22 cellular contexts compared by ENCODE assay signal in genomic region chr11:73916435-73916834, GRCh38. TPM values are rescaled to one million over a fixed set of nuclear protein-coding genes. Genes with fewer than 3 reads are reported as not detected.
DNase-seq lines count a peak whose midpoint lies in the region; ATAC-seq, FAIRE-seq and TF ChIP-seq lines count a peak whose summit lies in the region.
"Had no signal": no experiment of that assay in that cellular context is flagged by ENCODE, and none has a peak within 500 bp of the region (broad histone marks: within the 10 kb centered on the region; RNA-seq: fewer than 3 reads in every experiment).

No MANE protein-coding gene starts in this region.

- H3K9me3 ChIP-seq in A549, result no peaks in the 10 kb centered on the region
- H3K9me3 ChIP-seq in CD8-positive, alpha-beta T cell (ENCODE audit: low read length), result no peaks in the 10 kb centered on the region
- H3K9me3 ChIP-seq: left lung, SJSA1, thoracic aorta had no signal

- DNase-seq in A549 (ENCODE audit: low read depth in 1 of 2, low spot score in 1 of 2) (no peak), HFFc6 (peak; percentile 1), bronchial epithelial cell (ENCODE audit: low read depth) (peak; percentile 51), left colon (no peak), NCI-H2171 treated with DMSO at 0.1 percent for 48 hours (lab: John Stamatoyannopoulos, UW) (no peak)
- no peak for DNase-seq in effector CD4-positive, alpha-beta T cell
- no peak for DNase-seq in CD8-positive, alpha-beta T cell
- no peak for DNase-seq in activated naive CD4-positive, alpha-beta T cell treated with anti-CD3 and anti-CD28 coated beads, Interleukin-2, amount 10 ng/mL, durations not matched to agents 7 days and 5 days
- DNase-seq: activated CD4-positive, CD25-positive, alpha-beta regulatory T cell; activated CD8-positive, alpha-beta T cell treated with anti-CD3 and anti-CD28 coated beads, Interleukin-2, amount 10 ng/mL, durations not matched to agents 7 days and 5 days; activated naive CD4-positive, alpha-beta T cell treated with anti-CD3 and anti-CD28 coated beads, Interleukin-2, amount 50 U/mL, for 16 hours; activated T-cell treated with anti-CD3 and anti-CD28 coated beads, Interleukin-2, amount 50 U/mL, for 48 hours; brain microvascular endothelial cell; CD4-positive, alpha-beta memory T cell; DND-41; left lung; NCI-H1417 treated with DMSO at 0.1 percent for 48 hours; NCI-H69; right cardiac atrium had no signal

- intact Hi-C loops in left colon (cut with DNase I, micrococcal nuclease), result no loop called here
- intact Hi-C loops in CD8-positive, alpha-beta T cell (cut with DNase I, micrococcal nuclease), result no loop called here

- H3K27ac Mint-ChIP-seq in HFFc6, result no peak overlapping the region
- H3K27ac Mint-ChIP-seq in CD8-positive, alpha-beta T cell, result no peak overlapping the region
- no peak overlapping the region for H3K27ac Mint-ChIP-seq in activated naive CD4-positive, alpha-beta T cell treated with anti-CD3 and anti-CD28 coated beads, Interleukin-2, amount 10 ng/mL, durations not matched to agents 7 days and 5 days
- H3K27ac Mint-ChIP-seq: activated CD8-positive, alpha-beta T cell treated with anti-CD3 and anti-CD28 coated beads, Interleukin-2, amount 10 ng/mL, durations not matched to agents 7 days and 5 days had no signal

- no peak for TF ChIP-seq POLR2A in A549 (IDR thresholded peaks at IDR 0.05; ENCODE audit: low read length)

- no peaks in the 10 kb centered on the region for H3K27me3 ChIP-seq in bronchial epithelial cell (ENCODE audit: control insufficient read depth, insufficient read depth, low read length)
- no peaks in the 10 kb centered on the region for H3K27me3 ChIP-seq in CD8-positive, alpha-beta T cell (ENCODE audit: insufficient read depth, low read length)
- H3K27me3 ChIP-seq: brain microvascular endothelial cell, left lung, SJSA1 had no signal

- H3K4me3 ChIP-seq in A549 (no peak overlapping the region), bronchial epithelial cell (ENCODE audit: low read depth, low read length) (no peak overlapping the region)
- H3K4me3 ChIP-seq in CD8-positive, alpha-beta T cell (ENCODE audit: low read depth, low read length), result no peak overlapping the region
- H3K4me3 ChIP-seq: left lung, SJSA1, thoracic aorta had no signal

- no peaks in the 10 kb centered on the region for H3K4me1 ChIP-seq in A549
- H3K4me1 ChIP-seq in CD8-positive, alpha-beta T cell (ENCODE audit: insufficient read depth, low read length), result no peaks in the 10 kb centered on the region
- H3K4me1 ChIP-seq: SJSA1 had no signal

- peaks cover 5% of the 10 kb centered on the region; the same call in 1 of the 2 replicates for H3K4me1 Mint-ChIP-seq in HFFc6 (ENCODE audit: low read depth)
- H3K4me1 Mint-ChIP-seq in CD8-positive, alpha-beta T cell (ENCODE audit: low read depth), result no peaks in the 10 kb centered on the region
- no peaks in the 10 kb centered on the region for H3K4me1 Mint-ChIP-seq in activated naive CD4-positive, alpha-beta T cell treated with anti-CD3 and anti-CD28 coated beads, Interleukin-2, amount 10 ng/mL, durations not matched to agents 7 days and 5 days

- TF ChIP-seq EP300 in A549 (IDR thresholded peaks at IDR 0.05), result no peak

- no peak overlapping the region for H3K27ac ChIP-seq in A549
- no peak overlapping the region for H3K27ac ChIP-seq in CD8-positive, alpha-beta T cell (ENCODE audit: low read depth, low read length)
- H3K27ac ChIP-seq: brain microvascular endothelial cell, SJSA1, thoracic aorta had no signal

- ATAC-seq in A549 (no peak), left colon (peak; percentile 70)
- no peak for ATAC-seq in CD8-positive, alpha-beta T cell
- ATAC-seq: activated CD8-positive, alpha-beta T cell treated with anti-CD3 and anti-CD28 coated beads, Interleukin-2, amount 10 ng/mL, durations not matched to agents 7 days and 5 days; left lung; right cardiac atrium had no signal

- no peak for FAIRE-seq in A549 (lab: Jason Lieb, UNC)
- FAIRE-seq in bronchial epithelial cell (lab: Jason Lieb, UNC), result no peak

- H3K27me3 Mint-ChIP-seq in HFFc6 (ENCODE audit: insufficient read depth), result no peaks in the 10 kb centered on the region
- no peaks in the 10 kb centered on the region for H3K27me3 Mint-ChIP-seq in CD8-positive, alpha-beta T cell (ENCODE audit: low read depth)
- no peaks in the 10 kb centered on the region for H3K27me3 Mint-ChIP-seq in activated naive CD4-positive, alpha-beta T cell treated with anti-CD3 and anti-CD28 coated beads, Interleukin-2, amount 10 ng/mL, durations not matched to agents 7 days and 5 days
- H3K27me3 Mint-ChIP-seq: CD4-positive, alpha-beta memory T cell; dendritic cell treated with granulocyte-macrophage colony-stimulating factor and Interleukin-4, amounts not matched to agents 40 ng/mL and 50 ng/mL, for 4 days had no signal

- CTCF ChIA-PET in A549 (lab: Yijun Ruan, JAX), result interaction anchor here (0.7 to 3.2 kb wide), 7 partner anchors 8 to 291 kb away, joined by 3 to 11 read pairs (median 3); no protein-coding TSS in a partner anchor
- CTCF ChIA-PET in CD8-positive, alpha-beta T cell (lab: Charles Lee), result no interaction called here
- CTCF ChIA-PET in activated naive CD4-positive, alpha-beta T cell treated with anti-CD3 and anti-CD28 coated beads, Interleukin-2, amount 10 ng/mL, durations not matched to agents 7 days and 5 days (lab: Charles Lee), result no interaction called here

- H3K36me3 Mint-ChIP-seq in HFFc6 (ENCODE audit: low read depth), result peaks cover 21% of the 10 kb centered on the region
- H3K36me3 Mint-ChIP-seq in CD8-positive, alpha-beta T cell, result peaks cover 79% of the 10 kb centered on the region
- H3K36me3 Mint-ChIP-seq in activated naive CD4-positive, alpha-beta T cell treated with anti-CD3 and anti-CD28 coated beads, Interleukin-2, amount 10 ng/mL, durations not matched to agents 7 days and 5 days, result peaks cover 34% of the 10 kb centered on the region

- no peak overlapping the region for H3K4me3 Mint-ChIP-seq in HFFc6
- H3K4me3 Mint-ChIP-seq in CD8-positive, alpha-beta T cell, result no peak overlapping the region
- no peak overlapping the region for H3K4me3 Mint-ChIP-seq in activated naive CD4-positive, alpha-beta T cell treated with anti-CD3 and anti-CD28 coated beads, Interleukin-2, amount 10 ng/mL, durations not matched to agents 7 days and 5 days
- H3K4me3 Mint-ChIP-seq: activated CD8-positive, alpha-beta T cell treated with anti-CD3 and anti-CD28 coated beads, Interleukin-2, amount 10 ng/mL, durations not matched to agents 7 days and 5 days; CD4-positive, alpha-beta memory T cell; dendritic cell treated with granulocyte-macrophage colony-stimulating factor and Interleukin-4, amounts not matched to agents 40 ng/mL and 50 ng/mL, for 4 days had no signal

- 75% methylated on average over 1 of the region's 1 CpG for WGBS in A549 (ENCODE audit: missing lambda C conversion rate)

- POLR2A ChIA-PET in A549 (lab: Yijun Ruan, JAX), result interaction anchor here (0.8 kb wide), 1 partner anchor 609 kb away, joined by 4 read pairs; no protein-coding TSS in a partner anchor
- POLR2A ChIA-PET in CD8-positive, alpha-beta T cell (lab: Charles Lee), result no interaction called here

- TF ChIP-seq RAD21 in A549 (conservative IDR thresholded peaks at IDR 0.05 in 1 of 2, IDR thresholded peaks at IDR 0.05 in 1 of 2), result no peak

- no peaks in the 10 kb centered on the region for H3K9me3 Mint-ChIP-seq in HFFc6
- no peaks in the 10 kb centered on the region for H3K9me3 Mint-ChIP-seq in CD8-positive, alpha-beta T cell
- H3K9me3 Mint-ChIP-seq in activated naive CD4-positive, alpha-beta T cell treated with anti-CD3 and anti-CD28 coated beads, Interleukin-2, amount 10 ng/mL, durations not matched to agents 7 days and 5 days, result no peaks in the 10 kb centered on the region
- H3K9me3 Mint-ChIP-seq: CD4-positive, alpha-beta memory T cell; dendritic cell treated with granulocyte-macrophage colony-stimulating factor and Interleukin-4, amounts not matched to agents 40 ng/mL and 50 ng/mL, for 4 days had no signal

- H3K4me2 ChIP-seq in A549, result no peak overlapping the region

- TF ChIP-seq CTCF in A549 (IDR thresholded peaks at IDR 0.05), result no peak
- TF ChIP-seq CTCF in HFFc6 (IDR thresholded peaks at IDR 0.05), result no peak
- TF ChIP-seq CTCF in bronchial epithelial cell (IDR thresholded peaks at IDR 0.05; ENCODE audit: insufficient read depth, low read length, severe bottlenecking), result no peak
- TF ChIP-seq CTCF in CD8-positive, alpha-beta T cell (IDR thresholded peaks at IDR 0.05), result no peak

- H3K36me3 ChIP-seq in bronchial epithelial cell (ENCODE audit: control insufficient read depth, insufficient read depth, low read length), result peaks cover 12% of the 10 kb centered on the region
- peaks cover 27% of the 10 kb centered on the region for H3K36me3 ChIP-seq in CD8-positive, alpha-beta T cell (ENCODE audit: insufficient read depth, low read length)

RNA-seq across cellular contexts. Expression of gene DNAJB13, which starts 34.4 kb away (rescaled TPM):
- polyA plus RNA-seq in A549 (2011; rRNA removed) (0.87 and 0.90 TPM in 2 replicates), A549 (2017; fragmentation: RNase III; extraction: RNeasy Plus Mini Kit Qiagen cat#74134 plus additional on column Dnase treatment) (0.47 to 0.95 TPM (median 0.75 TPM) in 3 replicates)
- 0.66 and 1.2 TPM in 2 replicates for polyA plus RNA-seq in A549 (2012; cell fraction: cytosol; rRNA removed)
- polyA plus RNA-seq in A549 (2012; cell fraction: nucleus; rRNA removed), result 0.47 and 0.70 TPM in 2 replicates
- 1.4 and 1.5 TPM in 2 replicates for polyA minus RNA-seq in A549 (2011; rRNA and poly(A)+ RNA removed)
- under 1 TPM in 4 of 6 experiments, not detected in 2; 0.11 to 0.25 (median 0.17) TPM for total RNA-seq in HFFc6 (2021; fragmentation: NEBNext Ultra II Directional; extraction: Animal tissue kit (Norgen Biotek cat#: 25700))
- total RNA-seq in bronchial epithelial cell (under 0.01 and 0.38 TPM in 2 replicates), left colon (not detected)
- not detected for total RNA-seq in CD8-positive, alpha-beta T cell
- total RNA-seq: activated CD8-positive, alpha-beta T cell treated with anti-CD3 and anti-CD28 coated beads, Interleukin-2, amount 10 ng/mL, durations not matched to agents 7 days and 5 days; SJSA1 had no signal
- polyA plus RNA-seq: right cardiac atrium had no signal

RNA-seq across cellular contexts. Expression of gene PAAF1, which starts 39.6 kb away (rescaled TPM):
- polyA plus RNA-seq in A549 (2011; rRNA removed) (24.9 and 25.1 TPM in 2 replicates), A549 (2017; fragmentation: RNase III; extraction: RNeasy Plus Mini Kit Qiagen cat#74134 plus additional on column Dnase treatment) (16.6 to 21.9 TPM (median 18.2 TPM) in 3 replicates)
- 9.0 and 9.4 TPM in 2 replicates for polyA plus RNA-seq in A549 (2012; cell fraction: cytosol; rRNA removed)
- 5.0 and 5.8 TPM in 2 replicates for polyA plus RNA-seq in A549 (2012; cell fraction: nucleus; rRNA removed)
- 14.1 and 19.3 TPM in 2 replicates for polyA minus RNA-seq in A549 (2011; rRNA and poly(A)+ RNA removed)
- 10 to 100 TPM; 19.5 to 23.2 (median 22.4) TPM for total RNA-seq in HFFc6 (2021; fragmentation: NEBNext Ultra II Directional; extraction: Animal tissue kit (Norgen Biotek cat#: 25700))
- total RNA-seq in bronchial epithelial cell (10.3 and 14.5 TPM in 2 replicates), left colon (10 to 100 TPM; 11.4 to 12.2 TPM)
- 1 to 10 TPM; 6.2 to 6.4 TPM for total RNA-seq in CD8-positive, alpha-beta T cell

RNA-seq across cellular contexts. Expression of gene COA4, which starts 39.8 kb away (rescaled TPM):
- polyA plus RNA-seq in A549 (2011; rRNA removed) (126 and 143 TPM in 2 replicates), A549 (2017; fragmentation: RNase III; extraction: RNeasy Plus Mini Kit Qiagen cat#74134 plus additional on column Dnase treatment) (212 to 235 TPM (median 214 TPM) in 3 replicates)
- polyA plus RNA-seq in A549 (2012; cell fraction: cytosol; rRNA removed), result 242 and 287 TPM in 2 replicates
- 157 and 173 TPM in 2 replicates for polyA plus RNA-seq in A549 (2012; cell fraction: nucleus; rRNA removed)
- polyA minus RNA-seq in A549 (2011; rRNA and poly(A)+ RNA removed), result 49.6 and 65.4 TPM in 2 replicates
- total RNA-seq in HFFc6 (2021; fragmentation: NEBNext Ultra II Directional; extraction: Animal tissue kit (Norgen Biotek cat#: 25700)), result 100 to 1,000 TPM in 1 of 6 experiments, 10 to 100 TPM in 5; 78.9 to 103 (median 81.4) TPM
- total RNA-seq in bronchial epithelial cell (92.3 and 102 TPM in 2 replicates), left colon (10 to 100 TPM; 55.9 to 72.5 TPM)
- total RNA-seq in CD8-positive, alpha-beta T cell, result 10 to 100 TPM; 22.0 to 25.1 TPM

Comparison
In these comparisons a context has a peak if more than half of its experiments do, and no peak if none do; other contexts are left out.
1. DNase-seq: peak in HFFc6 (single experiment) and bronchial epithelial cell (single experiment); none in A549 (0 of 2), left colon (0 of 2), effector CD4-positive, alpha-beta T cell (single experiment), NCI-H2171 treated with DMSO at 0.1 percent for 48 hours (single experiment), CD8-positive, alpha-beta T cell (0 of 7) and activated naive CD4-positive, alpha-beta T cell treated with anti-CD3 and anti-CD28 coated beads, Interleukin-2, amount 10 ng/mL, durations not matched to agents 7 days and 5 days (single experiment).